16 cellular contexts compared by ENCODE assay signal in the genomic region with DNA sequence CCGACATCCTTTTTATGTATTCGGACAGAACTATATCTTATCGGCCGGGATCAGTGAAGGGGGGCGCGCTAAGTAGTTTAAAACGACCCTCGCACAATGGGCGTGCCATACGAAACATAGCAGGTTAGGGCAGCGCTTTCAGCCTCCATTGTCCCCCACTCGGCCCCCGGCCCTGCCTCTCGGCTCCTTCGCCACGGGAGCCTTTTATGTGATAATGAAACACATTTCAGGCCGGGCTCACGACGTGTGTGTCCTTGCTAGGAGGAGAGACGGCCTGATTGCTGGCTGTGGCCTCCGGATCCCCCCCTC. TPM values are rescaled to one million over a fixed set of nuclear protein-coding genes. Genes with fewer than 3 reads are reported as not detected.
DNase-seq lines count a peak whose midpoint lies in the region; ATAC-seq and TF ChIP-seq lines count a peak whose summit lies in the region.
"Had no signal": no experiment of that assay in that cellular context is flagged by ENCODE, and none has a peak within 500 bp of the region (broad histone marks: within the 10 kb centered on the region; RNA-seq: fewer than 3 reads in every experiment).

No MANE protein-coding gene starts in this region.

- ATAC-seq in body of pancreas (no peak), right lobe of liver (peak in 2 of 4 donors; percentile 0 to 2)
- ATAC-seq: activated CD8-positive, alpha-beta memory T cell treated with anti-CD3 and anti-CD28 coated beads, Interleukin-2, amount 10 ng/mL, durations not matched to agents 7 days and 5 days; stimulated activated naive CD8-positive, alpha-beta T cell treated with anti-CD3 and anti-CD28 coated beads, Interleukin-15, amount 100 ng/mL, for 72 hours; T-cell had no signal

- H3K27ac ChIP-seq in HUES48 (ENCODE audit: low read depth, low read length) = peak overlapping the region; percentile 66
- H3K27ac ChIP-seq in body of pancreas = peak overlapping the region; percentile 94 to 99 (median 98)
- H3K27ac ChIP-seq in right lobe of liver = peak overlapping the region; percentile 52 to 98 (median 92)
- no peak overlapping the region for H3K27ac ChIP-seq in skeletal muscle tissue (ENCODE audit: low read depth, low read length)
- no peak overlapping the region for H3K27ac ChIP-seq in breast epithelium

- TF ChIP-seq CTCF in body of pancreas (IDR thresholded peaks at IDR 0.05) = no peak
- TF ChIP-seq CTCF in right lobe of liver (IDR thresholded peaks at IDR 0.05) = no peak
- TF ChIP-seq CTCF in breast epithelium (IDR thresholded peaks at IDR 0.05) = no peak

- intact Hi-C loops in body of pancreas (cut with DNase I) = no loop called here
- intact Hi-C loops in right lobe of liver (cut with DNase I) = loop anchor here in 1 of 2 donors (10.0 kb wide), 1 partner anchor 54 kb away; no protein-coding TSS in a partner anchor
- intact Hi-C loops in breast epithelium (cut with DNase I; ENCODE audit: low total_unique reads) = no loop called here

- WGBS in body of pancreas, 2 donors = 1% methylated on average over 20 to 21 of the region's 21 CpGs
- WGBS in right lobe of liver (ENCODE audit: insufficient coverage, low coverage, low lambda C conversion rate, missing lambda C conversion rate) = 1% methylated on average over 21 of the region's 21 CpGs

- DNase-seq in body of pancreas (peak in 3 of 4 donors; percentile 36 to 46 (median 45)), right lobe of liver (no peak), NCI-H524 (lab: John Stamatoyannopoulos, UW) (no peak), breast epithelium (ENCODE audit: low spot score in 2 of 2) (no peak), H4 (ENCODE audit: low spot score) (no peak)
- DNase-seq in activated effector memory CD4-positive, alpha-beta T cell treated with Interleukin-2 at 50 U/mL for 16 hours = no peak
- DNase-seq: activated CD8-positive, alpha-beta memory T cell treated with anti-CD3 and anti-CD28 coated beads, Interleukin-2, amount 10 ng/mL, durations not matched to agents 7 days and 5 days; activated naive CD4-positive, alpha-beta T cell treated with Interleukin-2 at 50 U/mL for 16 hours; BE2C; NCI-H1092 treated with DMSO at 0.1 percent for 48 hours; nucleus accumbens; stimulated activated naive CD8-positive, alpha-beta T cell treated with anti-CD3 and anti-CD28 coated beads, Interleukin-15, amount 100 ng/mL, for 72 hours; T-cell had no signal

- H3K4me1 ChIP-seq in HUES48 (ENCODE audit: control insufficient read depth, insufficient read depth, low read length) = peaks cover 51% of the 10 kb centered on the region
- H3K4me1 ChIP-seq in body of pancreas = peaks cover 49% of the 10 kb centered on the region
- peaks cover 0 to 37% (median 8%) of the 10 kb centered on the region in 4 donors for H3K4me1 ChIP-seq in right lobe of liver
- H3K4me1 ChIP-seq in skeletal muscle tissue (ENCODE audit: control insufficient read depth in 3 of 3, insufficient read depth in 3 of 3, low read length in 3 of 3) = peaks cover 6 to 23% (median 12%) of the 10 kb centered on the region in 3 donors
- H3K4me1 ChIP-seq in breast epithelium = peaks cover 0 to 7% of the 10 kb centered on the region in 2 donors
- H3K4me1 ChIP-seq: BE2C had no signal

- H3K4me3 ChIP-seq in HUES48 (ENCODE audit: low read depth, low read length) (0 out of 2 replicates have a peak overlapping the region, but pooled peaks have one; percentile 9), body of pancreas (peak overlapping the region in 1 of 2 donors; percentile 57), right lobe of liver (peak overlapping the region; percentile 52 to 89 (median 84)), skeletal muscle tissue (ENCODE audit: low read length in 3 of 3) (peak overlapping the region in 2 of 3 donors; percentile 22 to 24), breast epithelium (no peak overlapping the region)
- H3K4me3 ChIP-seq: lung had no signal

- no peaks in the 10 kb centered on the region for H3K36me3 ChIP-seq in HUES48 (ENCODE audit: control insufficient read depth, insufficient read depth, low read length)
- H3K36me3 ChIP-seq in body of pancreas (replicated peaks in 1 of 2; ENCODE audit: insufficient read depth in 1 of 2, low read depth in 2 of 2) = no peaks in the 10 kb centered on the region
- H3K36me3 ChIP-seq in right lobe of liver = peaks cover 0 to 9% (median 0%) of the 10 kb centered on the region in 4 donors
- no peaks in the 10 kb centered on the region for H3K36me3 ChIP-seq in skeletal muscle tissue (ENCODE audit: control insufficient read depth in 3 of 3, insufficient read depth in 3 of 3, low read length in 3 of 3)
- H3K36me3 ChIP-seq in breast epithelium = no peaks in the 10 kb centered on the region
- H3K36me3 ChIP-seq: BE2C had no signal

- H3K9ac ChIP-seq in HUES48 (ENCODE audit: low read depth, low read length) = no peak overlapping the region
- H3K9ac ChIP-seq in skeletal muscle tissue (ENCODE audit: low read depth in 1 of 3, low read length in 3 of 3) = no peak overlapping the region

- H3K9me3 ChIP-seq in HUES48 (ENCODE audit: control insufficient read depth, insufficient read depth, low read length) = no peaks in the 10 kb centered on the region
- no peaks in the 10 kb centered on the region for H3K9me3 ChIP-seq in body of pancreas
- no peaks in the 10 kb centered on the region for H3K9me3 ChIP-seq in right lobe of liver
- no peaks in the 10 kb centered on the region for H3K9me3 ChIP-seq in skeletal muscle tissue (ENCODE audit: control insufficient read depth in 3 of 3, low read length in 3 of 3)
- H3K9me3 ChIP-seq in breast epithelium = no peaks in the 10 kb centered on the region
- H3K9me3 ChIP-seq: BE2C had no signal

- H3K27me3 ChIP-seq in HUES48 (ENCODE audit: control insufficient read depth, insufficient read depth, low read length) (peaks cover 99% of the 10 kb centered on the region), body of pancreas (no peaks in the 10 kb centered on the region), right lobe of liver (no peaks in the 10 kb centered on the region), skeletal muscle tissue (ENCODE audit: control insufficient read depth in 3 of 3, insufficient read depth in 3 of 3, low read length in 3 of 3) (peaks cover 87 to 89% (median 88%) of the 10 kb centered on the region in 3 donors), breast epithelium (peaks cover 0 to 97% of the 10 kb centered on the region in 2 donors)

- TF ChIP-seq POLR2A in body of pancreas (IDR thresholded peaks at IDR 0.05) = no peak
- no peak for TF ChIP-seq POLR2A in right lobe of liver (IDR thresholded peaks at IDR 0.05)
- TF ChIP-seq POLR2A in breast epithelium (IDR thresholded peaks at IDR 0.05) = no peak

RNA-seq across cellular contexts. Expression of a gene that starts 5.3 kb away (rescaled TPM):
- total RNA-seq in body of pancreas (10 to 100 TPM; 42.5 to 63.3 TPM), right lobe of liver (10 to 100 TPM; 11.8 to 28.7 (median 21.2) TPM), skeletal muscle tissue (not detected), breast epithelium (not detected)
- total RNA-seq in H4 (2014; rRNA removed; shearing (Covaris generic)) = 0.80 and 1.6 TPM in 2 replicates
- total RNA-seq: activated CD8-positive, alpha-beta memory T cell treated with anti-CD3 and anti-CD28 coated beads, Interleukin-2, amount 10 ng/mL, durations not matched to agents 7 days and 5 days had no signal

Comparison
In these comparisons a context has a peak if more than half of its experiments do, and no peak if none do; other contexts are left out.
1. H3K27ac ChIP-seq: peak in HUES48 (single experiment), body of pancreas (4 of 4) and right lobe of liver (3 of 3); none in skeletal muscle tissue (single experiment) and breast epithelium (0 of 2).
2. H3K4me3 ChIP-seq: peak in HUES48 (single experiment), right lobe of liver (3 of 3) and skeletal muscle tissue (2 of 3); none in breast epithelium (0 of 3).
3. DNase-seq: peak in body of pancreas (3 of 4); none in right lobe of liver (0 of 3), NCI-H524 (0 of 2), activated effector memory CD4-positive, alpha-beta T cell treated with Interleukin-2 at 50 U/mL for 16 hours (single experiment), breast epithelium (0 of 2) and H4 (single experiment).